ENCODE assay signal across 8 cellular contexts in the genomic region with DNA sequence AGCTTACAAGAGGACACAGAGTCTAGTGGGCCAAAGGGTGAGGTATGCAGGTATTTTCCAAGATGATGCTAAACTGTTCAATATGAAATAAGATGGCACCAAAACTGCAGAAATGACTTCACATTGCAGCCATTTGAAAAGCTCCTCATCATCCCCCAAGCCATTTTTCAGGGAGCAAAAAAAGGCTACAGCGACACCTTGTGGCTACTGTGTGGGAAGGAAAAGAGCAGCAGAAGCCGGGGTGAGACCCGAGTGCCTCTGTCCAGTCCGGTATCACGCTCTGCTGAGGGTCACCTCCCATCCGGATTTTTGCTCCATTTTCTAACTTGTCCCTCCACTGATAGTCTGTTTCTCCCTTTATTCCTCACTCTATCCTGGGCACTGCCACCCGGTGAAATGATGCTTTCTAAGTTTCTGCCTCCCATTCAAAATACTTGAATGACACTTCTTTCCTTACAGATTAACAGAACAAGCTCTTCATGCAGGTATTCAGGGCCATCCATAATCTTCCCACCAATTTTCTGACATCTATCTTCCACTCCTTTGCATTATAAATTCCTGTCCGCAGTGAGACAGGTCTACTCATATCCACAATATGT.
DNase-seq lines count a peak whose midpoint lies in the region; ATAC-seq and TF ChIP-seq lines count a peak whose summit lies in the region.

No MANE protein-coding gene starts in this region.

- H3K9me3 ChIP-seq in OCI-LY3 (ENCODE audit: insufficient read depth, low read length), result no peaks in the 10 kb centered on the region

- no peaks in the 10 kb centered on the region for H3K36me3 ChIP-seq in OCI-LY3 (replicated peaks; ENCODE audit: low read depth, low read length)

- no peak overlapping the region for H3K9ac ChIP-seq in OCI-LY3 (ENCODE audit: low read length)

- H3K4me1 ChIP-seq in OCI-LY3 (ENCODE audit: low read length), result peaks cover 10% of the 10 kb centered on the region; the same call in 1 of the 2 replicates

- no peaks in the 10 kb centered on the region for H3K79me2 ChIP-seq in OCI-LY3 (ENCODE audit: low read length)

- peaks cover 9% of the 10 kb centered on the region; the same call in 1 of the 2 replicates for H3K27me3 ChIP-seq in OCI-LY3 (ENCODE audit: low read depth, low read length)

- no peaks in the 10 kb centered on the region for H4K20me1 ChIP-seq in OCI-LY3 (ENCODE audit: insufficient read depth, low read length)

- ATAC-seq in GM18909 (IDR thresholded peaks at IDR 0.05; ENCODE audit: poor library complexity, unreplicated experiment), result peak; percentile 84
- ATAC-seq in HG03159 (IDR thresholded peaks at IDR 0.05; ENCODE audit: unreplicated experiment), result peak; percentile 82

- H3K27ac ChIP-seq in OCI-LY3 (ENCODE audit: low read length), result no peak overlapping the region

- TF ChIP-seq CTCF in OCI-LY3 (IDR thresholded peaks at IDR 0.05; ENCODE audit: low read depth, low read length), result peak; percentile 78

- in situ Hi-C loops in T47D (cut with HindIII; ENCODE audit: low pct_unique_long_range_greater_than_20kb, low sequenced_read_pairs), result no loop called here

- no peak overlapping the region for H2AFZ ChIP-seq in OCI-LY3 (ENCODE audit: low read depth, low read length)

- H3K4me2 ChIP-seq in OCI-LY3 (ENCODE audit: low read length), result peak overlapping the region; percentile 33; the same call in 1 of the 2 replicates

- DNase-seq in DMS53 (lab: John Stamatoyannopoulos, UW) (peak; percentile 83), T47D (ENCODE audit: low read depth in 1 of 2, low spot score in 1 of 2) (peak; percentile 23 to 76), left kidney (ENCODE audit: low read depth, low spot score) (peak; percentile 83), stromal cell of bone marrow (ENCODE audit: low read depth) (peak; percentile 18), middle frontal gyrus (ENCODE audit: extremely low spot score, low spot score) (no peak)

- no peak overlapping the region for H3K4me3 ChIP-seq in OCI-LY3 (ENCODE audit: low read length)
